Comparison of ENCODE assay signal across 1 cellular context in genomic region chr20:43689165-43689564, GRCh38.
TF ChIP-seq lines count a peak whose summit lies in the region.

No MANE protein-coding gene starts in this region.

TF ChIP-seq in GM23338, 12 proteins besides CTCF, POLR2A, EP300 and RAD21:
- no peak for TF ChIP-seq REST (IDR thresholded peaks at IDR 0.05; ENCODE audit: unreplicated experiment)
